Comparison of ENCODE assay signal across 8 cellular contexts in the genomic region with DNA sequence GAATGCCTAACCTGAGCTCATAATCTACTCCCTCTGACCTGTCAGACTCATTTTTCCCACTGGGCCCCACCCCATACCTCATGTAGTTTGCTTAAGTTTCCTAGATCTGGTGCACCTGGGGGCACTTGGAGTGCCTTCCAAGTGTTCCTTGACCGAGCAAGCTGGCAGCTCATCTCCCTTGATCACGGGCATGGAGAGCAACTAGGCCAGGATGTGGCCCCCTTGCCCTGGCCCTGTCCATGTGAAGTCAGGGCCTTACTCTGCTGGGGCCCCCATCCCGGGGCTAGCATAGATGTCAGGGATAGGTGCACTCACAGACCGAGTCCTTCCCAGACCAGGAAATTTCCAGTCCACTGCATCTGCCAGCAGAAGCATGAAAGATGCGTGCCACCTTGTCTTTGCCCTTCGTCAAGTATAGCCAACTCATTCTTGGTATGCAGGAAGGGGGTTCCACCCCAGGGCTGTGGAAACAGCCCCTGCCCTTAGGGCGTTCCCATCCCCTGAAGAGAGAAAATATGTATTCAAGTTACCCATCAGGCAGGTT. TPM values are rescaled to one million over a fixed set of nuclear protein-coding genes. Genes with fewer than 3 reads are reported as not detected.
DNase-seq lines count a peak whose midpoint lies in the region; FAIRE-seq and TF ChIP-seq lines count a peak whose summit lies in the region.

No MANE protein-coding gene starts in this region.

- peaks cover 3% of the 10 kb centered on the region for H3K79me2 ChIP-seq in endothelial cell of umbilical vein (ENCODE audit: control insufficient read depth, insufficient read depth, low read length)

- dilution Hi-C loops in endothelial cell of umbilical vein (cut with MboI; ENCODE audit: extremely low pct_ligation_motif_present, low sequenced_read_pairs) = no loop called here

- H3K27me3 ChIP-seq in endothelial cell of umbilical vein (ENCODE audit: control insufficient read depth in 2 of 2, insufficient read depth in 2 of 2, low read length in 2 of 2) = no peaks in the 10 kb centered on the region

- H3K4me1 Mint-ChIP-seq in HFFc6 (ENCODE audit: low read depth) = peaks cover 56% of the 10 kb centered on the region
- peaks cover 6% of the 10 kb centered on the region for H3K4me1 Mint-ChIP-seq in nephron progenitor cell

- H3K27ac Mint-ChIP-seq in HFFc6 (peak overlapping the region; percentile 95), nephron progenitor cell (peak overlapping the region; percentile 59)

- POLR2A ChIA-PET in endothelial cell of umbilical vein (lab: Charles Lee) = interaction anchor here (1.6 kb wide), 1 partner anchor 79 kb away, joined by 6 read pairs; the partner anchor contains the start of gene IRF1

- H3K4me1 ChIP-seq in endothelial cell of umbilical vein (ENCODE audit: control insufficient read depth, extremely low read depth, insufficient read depth, low read length) = peaks cover 46% of the 10 kb centered on the region

- DNase-seq in COLO668 (lab: John Stamatoyannopoulos, UW; ENCODE audit: unreplicated experiment) (peak; percentile 31), HFFc6 (no peak), endothelial cell of umbilical vein (ENCODE audit: low read depth, low spot score) (no peak), nephron progenitor cell (no peak), SK-N-DZ (ENCODE audit: low spot score) (no peak), GF-D8 (lab: John Stamatoyannopoulos, UW) (no peak), GM03348 (ENCODE audit: low spot score) (no peak)

- TF ChIP-seq CTCF in HFFc6 (IDR thresholded peaks at IDR 0.05) = no peak
- TF ChIP-seq CTCF in VCaP (conservative IDR thresholded peaks at IDR 0.05) = no peak
- no peak for TF ChIP-seq CTCF in endothelial cell of umbilical vein (IDR thresholded peaks at IDR 0.05; ENCODE audit: extremely low read depth in 1 of 2, insufficient read depth in 1 of 2, low read depth in 1 of 2, low read length in 2 of 2)
- TF ChIP-seq CTCF in nephron progenitor cell (IDR thresholded peaks at IDR 0.05) = no peak

- no peaks in the 10 kb centered on the region; the same call in 1 of the 2 replicates for H3K27me3 Mint-ChIP-seq in HFFc6 (ENCODE audit: insufficient read depth)
- peaks cover 39% of the 10 kb centered on the region for H3K27me3 Mint-ChIP-seq in nephron progenitor cell (ENCODE audit: low read depth, poor library complexity)

- H3K4me3 Mint-ChIP-seq in HFFc6 (peak overlapping the region; percentile 95), nephron progenitor cell (peak overlapping the region; percentile 73)

- CTCF ChIA-PET in endothelial cell of umbilical vein (lab: Charles Lee) = interaction anchor here (0.7 to 3.9 kb wide), 9 partner anchors 9 to 409 kb away, joined by 3 to 59 read pairs (median 5); partner anchors contain the start of genes IRF1 and SLC22A4

- no peak for FAIRE-seq in endothelial cell of umbilical vein (lab: Jason Lieb, UNC)

- H3K9me3 ChIP-seq in endothelial cell of umbilical vein (replicated peaks; ENCODE audit: control insufficient read depth, insufficient read depth, low read length) = no peaks in the 10 kb centered on the region

- H3K9ac ChIP-seq in endothelial cell of umbilical vein (replicated peaks; ENCODE audit: extremely low read depth, insufficient read depth, low read length) = peak overlapping the region; percentile 92

- peak overlapping the region; percentile 87 for H2AFZ ChIP-seq in endothelial cell of umbilical vein (ENCODE audit: low read depth, low read length)

- TF ChIP-seq POLR2A in endothelial cell of umbilical vein (IDR thresholded peaks at IDR 0.05; ENCODE audit: low read depth, low read length) = no peak

- peak overlapping the region; percentile 98 for H3K27ac ChIP-seq in VCaP
- H3K27ac ChIP-seq in endothelial cell of umbilical vein (ENCODE audit: insufficient read depth, low read depth, low read length) = peak overlapping the region; percentile 92

- no peaks in the 10 kb centered on the region for H4K20me1 ChIP-seq in endothelial cell of umbilical vein (replicated peaks; ENCODE audit: control insufficient read depth, extremely low read depth, insufficient read depth, low read length)

- H3K4me3 ChIP-seq in endothelial cell of umbilical vein (replicated peaks in 1 of 3; ENCODE audit: insufficient read depth in 1 of 3, low read depth in 1 of 3, low read length in 3 of 3) = peak overlapping the region; percentile 69 to 77 (median 76)

- H3K9me1 ChIP-seq in endothelial cell of umbilical vein (replicated peaks; ENCODE audit: control insufficient read depth, extremely low read depth, insufficient read depth, low read length) = no peaks in the 10 kb centered on the region

- H3K36me3 Mint-ChIP-seq in HFFc6 (ENCODE audit: low read depth) (0 out of 2 replicates have a peak, but pooled peaks cover 8% of the 10 kb centered on the region), nephron progenitor cell (ENCODE audit: low read depth) (peaks cover 8% of the 10 kb centered on the region)

- H3K9me3 Mint-ChIP-seq in HFFc6 = no peaks in the 10 kb centered on the region
- peaks cover 10% of the 10 kb centered on the region for H3K9me3 Mint-ChIP-seq in nephron progenitor cell

- no peaks in the 10 kb centered on the region for H3K36me3 ChIP-seq in endothelial cell of umbilical vein (ENCODE audit: control insufficient read depth in 2 of 2, extremely low read depth in 1 of 2, insufficient read depth in 2 of 2, low read length in 2 of 2)

- no TSS peak for BruUV-seq in endothelial cell of umbilical vein (replicated peaks; lab: Mats Ljungman, UMichigan)

- H3K4me2 ChIP-seq in endothelial cell of umbilical vein (ENCODE audit: insufficient read depth, low read length) = peak overlapping the region; percentile 93

- intact Hi-C loops in endothelial cell of umbilical vein (cut with micrococcal nuclease) = no loop called here

TF ChIP-seq in endothelial cell of umbilical vein, 7 proteins besides CTCF, POLR2A, EP300 and RAD21:
- no peak for TF ChIP-seq FOS (IDR thresholded peaks at IDR 0.05; ENCODE audit: borderline replicate concordance, insufficient read depth, low read length)
- TF ChIP-seq POLR2AphosphoS5 (IDR thresholded peaks at IDR 0.05; ENCODE audit: insufficient read depth, low read depth, low read length) = no peak
- TF ChIP-seq GATA2 (IDR thresholded peaks at IDR 0.05; ENCODE audit: insufficient read depth, insufficient read length, low read depth, low read length) = no peak
- TF ChIP-seq MAX (IDR thresholded peaks at IDR 0.05; ENCODE audit: insufficient read depth, insufficient read length) = no peak
- TF ChIP-seq EZH2 (IDR thresholded peaks at IDR 0.05; ENCODE audit: borderline replicate concordance, low read depth, low read length, severe bottlenecking) = no peak
- TF ChIP-seq JUN (IDR thresholded peaks at IDR 0.05; ENCODE audit: borderline replicate concordance, insufficient read depth, insufficient read length, low read depth) = no peak
- no peak for TF ChIP-seq MYC (IDR thresholded peaks at IDR 0.05; ENCODE audit: low read depth, low read length)

RNA-seq across cellular contexts. Expression of gene SLC22A5, which starts 41.9 kb away (rescaled TPM):
- total RNA-seq in HFFc6 (2021; fragmentation: NEBNext Ultra II Directional; extraction: Animal tissue kit (Norgen Biotek cat#: 25700)) = 1 to 10 TPM; 3.8 to 5.6 (median 4.9) TPM
- 3.6 and 3.8 TPM in 2 replicates for total RNA-seq in endothelial cell of umbilical vein
- polyA plus RNA-seq in endothelial cell of umbilical vein = 9.3 and 10.1 TPM in 2 replicates
- polyA plus RNA-seq in endothelial cell of umbilical vein (2011; cell fraction: cytosol; rRNA removed) = 5.3 and 5.4 TPM in 2 replicates
- polyA plus RNA-seq in endothelial cell of umbilical vein (2011; cell fraction: nucleus; rRNA removed) = 10.4 and 10.8 TPM in 2 replicates
- 2.2 and 3.6 TPM in 2 replicates for polyA plus RNA-seq in endothelial cell of umbilical vein (2012)
- polyA minus RNA-seq in endothelial cell of umbilical vein = 19.7 and 21.4 TPM in 2 replicates
- polyA minus RNA-seq in endothelial cell of umbilical vein (2011; cell fraction: cytosol; rRNA and poly(A)+ RNA removed) = 27.1 TPM
- polyA minus RNA-seq in endothelial cell of umbilical vein (2011; cell fraction: nucleus; rRNA and poly(A)+ RNA removed) = 5.4 and 6.3 TPM in 2 replicates
- 1.3 and 1.5 TPM in 2 replicates for polyA plus RNA-seq in SK-N-DZ (2014; cell fraction: cytosol; rRNA removed)
- polyA plus RNA-seq in SK-N-DZ (2014; cell fraction: nucleus; rRNA removed) = 2.8 and 7.0 TPM in 2 replicates
